In the genomic region with DNA sequence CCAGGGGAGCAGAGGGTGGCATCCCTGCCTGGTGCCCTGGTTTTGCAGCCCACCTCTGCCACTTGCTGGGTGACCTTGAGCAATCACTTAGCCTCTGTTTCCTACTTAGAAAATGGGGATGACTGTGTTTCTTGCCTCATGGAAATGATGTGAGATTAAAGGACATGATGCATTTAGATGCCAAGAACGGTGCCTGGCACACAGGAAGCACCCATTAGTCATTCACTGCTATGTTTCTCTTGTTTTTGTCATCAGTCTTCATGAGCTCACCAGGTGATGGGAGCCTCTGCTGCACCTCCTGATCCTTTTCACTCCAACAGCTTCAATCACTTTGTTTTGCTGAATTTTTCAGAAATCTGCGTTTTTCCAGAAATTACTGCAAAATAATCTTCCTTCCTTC, we compare ENCODE assay signal across 21 cellular contexts. TPM values are rescaled to one million over a fixed set of nuclear protein-coding genes. Genes with fewer than 3 reads are reported as not detected.
A peak's percentile ranks its signal among the peaks of the same experiment; 100 is the strongest.
DNase-seq lines count a peak whose midpoint lies in the region; ATAC-seq and TF ChIP-seq lines count a peak whose summit lies in the region.
"Had no signal": no experiment of that assay in that cellular context is flagged by ENCODE, and none has a peak within 500 bp of the region (broad histone marks: within the 10 kb centered on the region; RNA-seq: fewer than 3 reads in every experiment).

No MANE protein-coding gene starts in this region.

- H3K9me3 ChIP-seq in mammary epithelial cell (replicated peaks; ENCODE audit: insufficient read depth, low read length) (no peaks in the 10 kb centered on the region), PC-9 (ENCODE audit: insufficient read depth, low read depth) (no peaks in the 10 kb centered on the region)
- H3K9me3 ChIP-seq: esophagus muscularis mucosa, right atrium auricular region, thoracic aorta had no signal

- no peak overlapping the region for H3K4me2 ChIP-seq in mammary epithelial cell (ENCODE audit: insufficient read depth, low read depth, low read length)
- no peak overlapping the region for H3K4me2 ChIP-seq in PC-9

- WGBS in mammary epithelial cell (ENCODE audit: low coverage, missing lambda C conversion rate), result 83% methylated on average over 2 of the region's 2 CpGs

- H3K4me1 Mint-ChIP-seq in activated naive CD4-positive, alpha-beta T cell treated with anti-CD3 and anti-CD28 coated beads for 36 hours (ENCODE audit: low read depth), result peaks cover 9% of the 10 kb centered on the region
- no peaks in the 10 kb centered on the region for H3K4me1 Mint-ChIP-seq in memory B cell
- H3K4me1 Mint-ChIP-seq: naive thymus-derived CD8-positive, alpha-beta T cell had no signal

- TF ChIP-seq CTCF in mammary epithelial cell (conservative IDR thresholded peaks at IDR 0.05 in 1 of 2, IDR thresholded peaks at IDR 0.05 in 1 of 2; ENCODE audit: extremely low read depth in 1 of 2, insufficient read depth in 1 of 2, low read depth in 1 of 2, low read length in 2 of 2), result no peak
- TF ChIP-seq CTCF in PC-9 (conservative IDR thresholded peaks at IDR 0.05), result no peak
- TF ChIP-seq CTCF in GM13976 (IDR thresholded peaks at IDR 0.05; ENCODE audit: borderline replicate concordance, control extremely low read depth, extremely low read depth, insufficient read depth, missing control alignments), result no peak

- H3K4me1 ChIP-seq in mammary epithelial cell (ENCODE audit: insufficient read depth, low read length) (no peaks in the 10 kb centered on the region), PC-9 (replicated peaks; ENCODE audit: insufficient read depth) (no peaks in the 10 kb centered on the region)
- H3K4me1 ChIP-seq: esophagus muscularis mucosa, right atrium auricular region had no signal

- H3K36me3 Mint-ChIP-seq in activated naive CD4-positive, alpha-beta T cell treated with anti-CD3 and anti-CD28 coated beads for 36 hours (ENCODE audit: low read depth), result peaks cover 47% of the 10 kb centered on the region
- peaks cover 43% of the 10 kb centered on the region for H3K36me3 Mint-ChIP-seq in memory B cell

- dilution Hi-C loops in mammary epithelial cell (cut with HindIII; ENCODE audit: low sequenced_read_pairs), result no loop called here

- H3K79me2 ChIP-seq in mammary epithelial cell (ENCODE audit: insufficient read depth, low read length), result no peaks in the 10 kb centered on the region
- H3K79me2 ChIP-seq in PC-9 (ENCODE audit: low read depth), result no peaks in the 10 kb centered on the region

- H4K20me1 ChIP-seq in mammary epithelial cell (ENCODE audit: insufficient read depth, low read length) (no peaks in the 10 kb centered on the region), PC-9 (ENCODE audit: insufficient read depth) (no peaks in the 10 kb centered on the region)

- H3K4me3 ChIP-seq in mammary epithelial cell (replicated peaks in 1 of 3; ENCODE audit: insufficient read depth in 1 of 3, low read depth in 2 of 3, low read length in 3 of 3) (no peak overlapping the region), PC-9 (no peak overlapping the region)
- H3K4me3 ChIP-seq: esophagus muscularis mucosa, right atrium auricular region, thoracic aorta had no signal

- H3F3A ChIP-seq in PC-9 (ENCODE audit: insufficient read depth, low read depth), result no peaks in the 10 kb centered on the region

- H3K9ac ChIP-seq in mammary epithelial cell (ENCODE audit: insufficient read depth, low read length), result no peak overlapping the region

- intact Hi-C loops in activated naive CD4-positive, alpha-beta T cell treated with anti-CD3 and anti-CD28 coated beads for 36 hours (cut with micrococcal nuclease), result no loop called here
- intact Hi-C loops in mammary epithelial cell (cut with micrococcal nuclease), result no loop called here
- intact Hi-C loops in PC-9 (cut with micrococcal nuclease; ENCODE audit: unreplicated experiment), result no loop called here

- H2AFZ ChIP-seq in mammary epithelial cell (ENCODE audit: low read depth, low read length) (no peak overlapping the region), PC-9 (no peak overlapping the region)

- POLR2A ChIA-PET in PC-9 (lab: Charles Lee; ENCODE audit: unreplicated experiment), result interaction anchor here (0.6 kb wide), 1 partner anchor 297 kb away, joined by 4 read pairs; no protein-coding TSS in a partner anchor

- no peaks in the 10 kb centered on the region for H3K9me2 ChIP-seq in PC-9 (ENCODE audit: insufficient read depth)

- no peaks in the 10 kb centered on the region for H3K27me3 ChIP-seq in mammary epithelial cell (ENCODE audit: insufficient read depth, low read length)
- H3K27me3 ChIP-seq in PC-9 (ENCODE audit: insufficient read depth, low read depth), result no peaks in the 10 kb centered on the region
- H3K27me3 ChIP-seq: esophagus muscularis mucosa, right atrium auricular region had no signal

- ATAC-seq in memory B cell (ENCODE audit: low read depth) (no peak), GM21381 (IDR thresholded peaks at IDR 0.05; ENCODE audit: unreplicated experiment) (no peak)
- ATAC-seq: naive thymus-derived CD8-positive, alpha-beta T cell; T-helper 17 cell had no signal

- in situ Hi-C loops in mammary epithelial cell (cut with MboI; ENCODE audit: low sequenced_read_pairs in 2 of 2), result no loop called here
- in situ Hi-C loops in GM13976 (cut with MboI; ENCODE audit: low sequenced_read_pairs, unreplicated experiment), result no loop called here

- peak; percentile 31 for DNase-seq in activated naive CD4-positive, alpha-beta T cell treated with anti-CD3 and anti-CD28 coated beads for 36 hours
- no peak for DNase-seq in activated naive CD4-positive, alpha-beta T cell treated with Interleukin-2 at 50 U/mL for 16 hours
- peak; percentile 10 for DNase-seq in M059J (ENCODE audit: low read depth)
- DNase-seq in mammary epithelial cell, result peak; percentile 42
- no peak for DNase-seq in memory B cell (ENCODE audit: low spot score in 2 of 2)
- no peak for DNase-seq in PC-9
- DNase-seq in GM13976 (ENCODE audit: low spot score), result no peak
- DNase-seq: activated effector memory CD4-positive, alpha-beta T cell treated with anti-CD3 and anti-CD28 coated beads, Interleukin-2, amount 50 U/mL, for 16 hours; anterior cingulate cortex; GF-D8; naive thymus-derived CD8-positive, alpha-beta T cell; NCI-H1694; NCI-H748 treated with DMSO at 0.1 percent for 48 hours; SIG-M5; T-helper 17 cell; WERI-Rb-1 had no signal

- no TSS peak for BruUV-seq in mammary epithelial cell (replicated peaks; lab: Mats Ljungman, UMichigan)
- BruUV-seq in PC-9 (replicated peaks; lab: Mats Ljungman, UMichigan), result no TSS peak

- no peaks in the 10 kb centered on the region for H3K27me3 Mint-ChIP-seq in activated naive CD4-positive, alpha-beta T cell treated with anti-CD3 and anti-CD28 coated beads for 36 hours (ENCODE audit: low read depth)
- H3K27me3 Mint-ChIP-seq in memory B cell, result no peaks in the 10 kb centered on the region
- H3K27me3 Mint-ChIP-seq: naive thymus-derived CD8-positive, alpha-beta T cell; T-helper 17 cell had no signal

- peaks cover 31% of the 10 kb centered on the region for H3K36me3 ChIP-seq in mammary epithelial cell (ENCODE audit: insufficient read depth, low read length)
- H3K36me3 ChIP-seq in PC-9 (ENCODE audit: low read depth), result peaks cover 14% of the 10 kb centered on the region; the same call in 1 of the 2 replicates

- H3K27ac ChIP-seq in mammary epithelial cell (ENCODE audit: insufficient read depth, low read depth, low read length), result no peak overlapping the region
- no peak overlapping the region for H3K27ac ChIP-seq in PC-9
- H3K27ac ChIP-seq: C4-2B, esophagus muscularis mucosa, right atrium auricular region, thoracic aorta, WERI-Rb-1 had no signal

- H3K4me3 Mint-ChIP-seq in activated naive CD4-positive, alpha-beta T cell treated with anti-CD3 and anti-CD28 coated beads for 36 hours, result no peak overlapping the region
- no peak overlapping the region for H3K4me3 Mint-ChIP-seq in memory B cell
- H3K4me3 Mint-ChIP-seq: T-helper 17 cell had no signal

- H3K9me3 Mint-ChIP-seq in activated naive CD4-positive, alpha-beta T cell treated with anti-CD3 and anti-CD28 coated beads for 36 hours, result no peaks in the 10 kb centered on the region
- H3K9me3 Mint-ChIP-seq in memory B cell, result no peaks in the 10 kb centered on the region
- H3K9me3 Mint-ChIP-seq: naive thymus-derived CD8-positive, alpha-beta T cell had no signal

- CTCF ChIA-PET in activated naive CD4-positive, alpha-beta T cell treated with anti-CD3 and anti-CD28 coated beads for 36 hours (lab: Charles Lee), result interaction anchor here (0.8 kb wide), 1 partner anchor 19 kb away, joined by 3 read pairs; no protein-coding TSS in a partner anchor
- CTCF ChIA-PET in mammary epithelial cell (lab: Charles Lee; ENCODE audit: low non-redundant PET) (no interaction called here), PC-9 (lab: Charles Lee) (no interaction called here)

- H3K27ac Mint-ChIP-seq in activated naive CD4-positive, alpha-beta T cell treated with anti-CD3 and anti-CD28 coated beads for 36 hours, result peak overlapping the region; percentile 74
- peak overlapping the region; percentile 43 for H3K27ac Mint-ChIP-seq in memory B cell
- H3K27ac Mint-ChIP-seq: T-helper 17 cell had no signal

RNA-seq across cellular contexts. Expression of gene ATF1, which starts 23.6 kb away (rescaled TPM):
- total RNA-seq in activated naive CD4-positive, alpha-beta T cell treated with anti-CD3 and anti-CD28 coated beads for 36 hours, result 10 to 100 TPM; 43.3 to 48.5 TPM
- 21.2 and 33.8 TPM in 2 replicates for total RNA-seq in M059J (2014; rRNA removed; shearing (Covaris generic))
- total RNA-seq in mammary epithelial cell (10 to 100 TPM; 20.3 to 33.8 TPM), PC-9 (2021) (29.8 and 37.9 TPM in 2 replicates)
- 29.7 TPM for polyA plus RNA-seq in mammary epithelial cell
- 41.6 TPM for polyA minus RNA-seq in mammary epithelial cell

Comparison
In these comparisons a context has a peak if more than half of its experiments do, and no peak if none do; other contexts are left out.
1. DNase-seq: peak in activated naive CD4-positive, alpha-beta T cell treated with anti-CD3 and anti-CD28 coated beads for 36 hours (single experiment), M059J (single experiment) and mammary epithelial cell (single experiment); none in activated naive CD4-positive, alpha-beta T cell treated with Interleukin-2 at 50 U/mL for 16 hours (single experiment), memory B cell (0 of 2), PC-9 (0 of 2) and GM13976 (single experiment).